In genomic region chr1:29953938-29954337, GRCh38 we compare ENCODE assay signal across 30 cellular contexts.
"Had no signal": no experiment of that assay in that cellular context is flagged by ENCODE, and none has a peak within 500 bp of the region (broad histone marks: within the 10 kb centered on the region; RNA-seq: fewer than 3 reads in every experiment).

No MANE protein-coding gene starts in this region.

- FAIRE-seq: keratinocyte had no signal

- H3K9me3 ChIP-seq: heart right ventricle, lower lobe of right lung, mucosa of descending colon, ovary, right atrium auricular region, right lobe of liver, stomach, testis, thyroid gland, transverse colon, vagina had no signal

- ATAC-seq: left cardiac atrium; left lung; lower lobe of right lung; mucosa of descending colon; naive thymus-derived CD4-positive, alpha-beta T cell; right lobe of liver; stimulated activated naive B cell treated with anti-CD40 and anti-IgM and Interleukin-4, amounts not matched to agents 10 μg/mL and 1 μg/mL and 100 μg/mL, for 72 hours; stimulated activated naive CD8-positive, alpha-beta T cell treated with anti-CD3 and anti-CD28 coated beads, Interleukin-15, Interleukin-2, amounts not matched to agents 100 U/mL and 50 U/mL, for 24 hours had no signal

- H3K4me1 ChIP-seq: heart right ventricle, left lung, lower lobe of right lung, right atrium auricular region, right lobe of liver, stomach, testis, thyroid gland, transverse colon, upper lobe of left lung, vagina had no signal

- H3K36me3 ChIP-seq: heart right ventricle, left lung, lower lobe of right lung, ovary, right atrium auricular region, right lobe of liver, stomach, thyroid gland, transverse colon, upper lobe of left lung, vagina had no signal

- H3K36me3 Mint-ChIP-seq: naive thymus-derived CD4-positive, alpha-beta T cell; stimulated activated naive B cell treated with anti-CD40 and anti-IgM and Interleukin-4, amounts not matched to agents 10 μg/mL and 1 μg/mL and 100 μg/mL, for 72 hours had no signal

- H3K4me3 ChIP-seq: heart right ventricle, hepatocyte, left lung, lower lobe of right lung, mucosa of descending colon, ovary, right atrium auricular region, right lobe of liver, skin epidermis, stomach, testis, thyroid gland, transverse colon, upper lobe of left lung, vagina had no signal

- H3K27ac Mint-ChIP-seq: nephron progenitor cell; progenitor cell of endocrine pancreas; stimulated activated naive B cell treated with anti-CD40 and anti-IgM and Interleukin-4, amounts not matched to agents 10 μg/mL and 1 μg/mL and 100 μg/mL, for 72 hours had no signal

- H3K4me1 Mint-ChIP-seq: naive thymus-derived CD4-positive, alpha-beta T cell; stimulated activated naive B cell treated with anti-CD40 and anti-IgM and Interleukin-4, amounts not matched to agents 10 μg/mL and 1 μg/mL and 100 μg/mL, for 72 hours had no signal

- DNase-seq: heart right ventricle; kidney glomerular epithelial cell; left cardiac atrium; left lung; lower lobe of right lung; mammary epithelial cell; mesendoderm; midbrain; mucosa of descending colon; naive thymus-derived CD4-positive, alpha-beta T cell; nephron progenitor cell; ovary; right lobe of liver; stimulated activated CD4-positive, alpha-beta T cell treated with anti-CD3 and anti-CD28 coated beads, Interleukin-12 subunit alpha, Interleukin-12 subunit beta, amount 100 ng/mL, for 4 hours; stimulated activated CD4-positive, alpha-beta T cell treated with anti-CD3 and anti-CD28 coated beads, Interleukin-15, amount 100 ng/mL, for 24 hours; stimulated activated CD4-positive, alpha-beta T cell treated with anti-CD3 and anti-CD28 coated beads, Interleukin-2, amount 100 ng/mL, for 24 hours; stimulated activated CD4-positive, alpha-beta T cell treated with anti-CD3 and anti-CD28 coated beads, Interleukin-4, amount 100 ng/mL, for 1 hour; stimulated activated naive B cell treated with anti-CD40 and anti-IgM and Interleukin-4, amounts not matched to agents 10 μg/mL and 1 μg/mL and 100 μg/mL, for 72 hours; stimulated activated naive CD8-positive, alpha-beta T cell treated with anti-CD3 and anti-CD28 coated beads, Interleukin-15, Interleukin-2, amounts not matched to agents 100 U/mL and 50 U/mL, for 24 hours; stomach; testis; thyroid gland; transverse colon; upper lobe of left lung had no signal

- H3K27ac ChIP-seq: heart right ventricle, hepatocyte, left lung, lower lobe of right lung, ovary, right atrium auricular region, right lobe of liver, skin epidermis, stomach, testis, thyroid gland, transverse colon, upper lobe of left lung, vagina had no signal

- H3K4me2 ChIP-seq: hepatocyte had no signal

- H3K27me3 ChIP-seq: hepatocyte, ovary, right atrium auricular region, right lobe of liver, testis, thyroid gland, upper lobe of left lung, vagina had no signal

- H2AFZ ChIP-seq: hepatocyte had no signal

- H3K4me3 Mint-ChIP-seq: naive thymus-derived CD4-positive, alpha-beta T cell; nephron progenitor cell; stimulated activated naive B cell treated with anti-CD40 and anti-IgM and Interleukin-4, amounts not matched to agents 10 μg/mL and 1 μg/mL and 100 μg/mL, for 72 hours had no signal

- H3K79me2 ChIP-seq: hepatocyte had no signal
